ENCODE assay signal across 1 cellular context in the genomic region with DNA sequence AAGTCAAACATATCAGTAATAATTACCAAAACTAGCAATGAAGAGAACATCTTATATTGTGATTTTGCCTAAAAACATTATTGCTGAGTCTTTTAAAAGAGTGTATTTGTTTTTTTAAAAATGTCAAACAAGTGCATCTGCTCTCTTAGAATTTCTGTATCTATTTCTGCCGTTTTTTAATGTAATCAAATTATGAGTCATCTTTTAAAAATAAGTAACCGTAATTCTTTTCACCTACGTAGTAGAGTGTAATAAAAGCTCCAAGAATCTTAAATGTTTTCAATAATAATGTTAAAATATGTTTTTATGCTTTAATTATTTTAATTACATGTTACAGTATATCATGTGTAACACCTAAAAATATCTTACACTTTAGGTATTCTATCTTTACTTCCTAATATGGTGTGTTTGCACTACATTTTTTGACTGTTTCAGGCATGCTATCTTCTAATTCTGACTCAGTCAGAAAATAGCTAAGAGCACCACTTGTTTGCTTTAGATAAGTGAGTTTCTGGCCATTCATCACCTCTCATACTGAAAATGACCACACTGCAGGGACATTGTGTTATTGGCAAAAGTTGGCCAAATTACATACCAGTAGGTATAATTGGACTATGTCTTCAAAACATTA.
TF ChIP-seq lines count a peak whose summit lies in the region.

No MANE protein-coding gene starts in this region.

TF ChIP-seq in GM12878, 131 proteins besides CTCF, POLR2A, EP300 and RAD21 (continued from another document):
- TF ChIP-seq PAX5 (IDR thresholded peaks at IDR 0.05; ENCODE audit: borderline replicate concordance, low read depth, low read length): no peak
- TF ChIP-seq PAX8 (IDR thresholded peaks at IDR 0.05): no peak
- TF ChIP-seq, protein P1, sequence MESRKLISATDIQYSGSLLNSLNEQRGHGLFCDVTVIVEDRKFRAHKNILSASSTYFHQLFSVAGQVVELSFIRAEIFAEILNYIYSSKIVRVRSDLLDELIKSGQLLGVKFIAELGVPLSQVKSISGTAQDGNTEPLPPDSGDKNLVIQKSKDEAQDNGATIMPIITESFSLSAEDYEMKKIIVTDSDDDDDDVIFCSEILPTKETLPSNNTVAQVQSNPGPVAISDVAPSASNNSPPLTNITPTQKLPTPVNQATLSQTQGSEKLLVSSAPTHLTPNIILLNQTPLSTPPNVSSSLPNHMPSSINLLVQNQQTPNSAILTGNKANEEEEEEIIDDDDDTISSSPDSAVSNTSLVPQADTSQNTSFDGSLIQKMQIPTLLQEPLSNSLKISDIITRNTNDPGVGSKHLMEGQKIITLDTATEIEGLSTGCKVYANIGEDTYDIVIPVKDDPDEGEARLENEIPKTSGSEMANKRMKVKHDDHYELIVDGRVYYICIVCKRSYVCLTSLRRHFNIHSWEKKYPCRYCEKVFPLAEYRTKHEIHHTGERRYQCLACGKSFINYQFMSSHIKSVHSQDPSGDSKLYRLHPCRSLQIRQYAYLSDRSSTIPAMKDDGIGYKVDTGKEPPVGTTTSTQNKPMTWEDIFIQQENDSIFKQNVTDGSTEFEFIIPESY (IDR thresholded peaks at IDR 0.05): no peak
